Comparison of ENCODE assay signal across 9 cellular contexts in genomic region chr12:57462307-57463253, GRCh38. TPM values are rescaled to one million over a fixed set of nuclear protein-coding genes. Genes with fewer than 3 reads are reported as not detected.
DNase-seq lines count a peak whose midpoint lies in the region; ATAC-seq and TF ChIP-seq lines count a peak whose summit lies in the region.
"Had no signal": no experiment of that assay in that cellular context is flagged by ENCODE, and none has a peak within 500 bp of the region (broad histone marks: within the 10 kb centered on the region; RNA-seq: fewer than 3 reads in every experiment).

No MANE protein-coding gene starts in this region.

- peak; percentile 64 for ATAC-seq in HG03432 (IDR thresholded peaks at IDR 0.05; ENCODE audit: unreplicated experiment)
- peak; percentile 82 for ATAC-seq in left lung

- peak; percentile 98 for TF ChIP-seq CTCF in C4-2B (conservative IDR thresholded peaks at IDR 0.05)
- peak; percentile 93 to 97 for TF ChIP-seq CTCF in left lung (IDR thresholded peaks at IDR 0.05)

- H3K27me3 ChIP-seq in left lung: peaks cover 3 to 45% of the 10 kb centered on the region in 2 donors

- peak; percentile 92 for DNase-seq in GM19238 (ENCODE audit: insufficient read length, low spot score)
- DNase-seq in NCI-H460 (ENCODE audit: extremely low read depth, low read depth): peak; percentile 92
- peak; percentile 85 to 91 for DNase-seq in activated CD4-positive, alpha-beta T cell treated with anti-CD3 and anti-CD28 coated beads for 4 hours
- DNase-seq in dedifferentiated amniotic fluid mesenchymal stem cell (ENCODE audit: extremely low spot score): peak; percentile 88
- peak; percentile 86 to 93 for DNase-seq in left lung
- DNase-seq in stimulated activated CD4-positive, alpha-beta T cell treated with anti-CD3 and anti-CD28 coated beads, Interleukin-2, amount 100 ng/mL, for 4 hours (ENCODE audit: low read depth): peak; percentile 85

- peak overlapping the region; percentile 24; the same call in 1 of the 2 replicates for H3K27ac ChIP-seq in C4-2B
- H3K27ac ChIP-seq in left lung: peak overlapping the region; percentile 42 to 81

- H3K36me3 ChIP-seq in left lung: peaks cover 0 to 5% of the 10 kb centered on the region in 2 donors

- intact Hi-C loops in left lung (cut with DNase I): no loop called here

- peaks cover 6 to 45% of the 10 kb centered on the region in 2 donors for H3K4me1 ChIP-seq in left lung

- H3K9me3 ChIP-seq in left lung: no peaks in the 10 kb centered on the region

- H3K4me3 ChIP-seq in left lung: peak overlapping the region; percentile 68 to 69

RNA-seq across cellular contexts. Expression of gene GLI1, which starts 3.0 kb away (rescaled TPM):
- 0.20 and 5.0 TPM in 2 replicates for total RNA-seq in NCI-H460 (2014; rRNA removed; shearing (Covaris generic))
- 0.56 and 0.76 TPM in 2 replicates for polyA plus RNA-seq in NCI-H460 (2014; cell fraction: nucleus; rRNA removed)
- total RNA-seq in left lung: 1 to 10 TPM; 1.9 to 7.2 TPM

RNA-seq across cellular contexts. Expression of gene INHBE, which starts 7.5 kb away (rescaled TPM):
- 1.3 and 2.2 TPM in 2 replicates for total RNA-seq in NCI-H460 (2014; rRNA removed; shearing (Covaris generic))
- 0.72 and 0.78 TPM in 2 replicates for polyA plus RNA-seq in NCI-H460 (2014; cell fraction: nucleus; rRNA removed)
- total RNA-seq in left lung: under 1 TPM in 1 of 2 donors, not detected in 1; 0.52 TPM
- total RNA-seq: subcutaneous adipose tissue had no signal

RNA-seq across cellular contexts. Expression of gene ARHGAP9, which starts 17.1 kb away (rescaled TPM):
- total RNA-seq in NCI-H460 (2014; rRNA removed; shearing (Covaris generic)): not detected in 2 replicates
- not detected in 2 replicates for polyA plus RNA-seq in NCI-H460 (2014; cell fraction: nucleus; rRNA removed)
- total RNA-seq in left lung: 100 to 1,000 TPM in 1 of 2 donors, 10 to 100 TPM in 1; 24.2 to 125 TPM

RNA-seq across cellular contexts. Expression of gene MARS1, which starts 25.3 kb away (rescaled TPM):
- 277 and 346 TPM in 2 replicates for total RNA-seq in NCI-H460 (2014; rRNA removed; shearing (Covaris generic))
- 538 and 758 TPM in 2 replicates for polyA plus RNA-seq in NCI-H460 (2014; cell fraction: nucleus; rRNA removed)
- total RNA-seq in left lung: 100 to 1,000 TPM; 113 to 168 TPM

RNA-seq across cellular contexts. Expression of gene INHBC, which starts 28.0 kb away (rescaled TPM):
- not detected in 2 replicates for total RNA-seq in NCI-H460 (2014; rRNA removed; shearing (Covaris generic))
- not detected in 2 replicates for polyA plus RNA-seq in NCI-H460 (2014; cell fraction: nucleus; rRNA removed)
- total RNA-seq in left lung: not detected
- total RNA-seq: subcutaneous adipose tissue had no signal

Comparison
In these comparisons a context has a peak if more than half of its experiments do, and no peak if none do; other contexts are left out.
1. Peak in every context shown above with its lines: DNase-seq, ATAC-seq, H3K4me3 ChIP-seq and H3K27ac ChIP-seq.
2. RNA of gene ARHGAP9, which starts 17.1 kb away (total RNA-seq): 24.2 to 125 TPM in left lung; not detected in NCI-H460; every median in the first group is over 10 times any median in the second.